In genomic region chr1:16172232-16172830, GRCh38 we compare ENCODE assay signal across 25 cellular contexts. TPM values are rescaled to one million over a fixed set of nuclear protein-coding genes. Genes with fewer than 3 reads are reported as not detected.
A peak's percentile ranks its signal among the peaks of the same experiment; 100 is the strongest.
DNase-seq lines count a peak whose midpoint lies in the region; ATAC-seq and TF ChIP-seq lines count a peak whose summit lies in the region.
"Had no signal": no experiment of that assay in that cellular context is flagged by ENCODE, and none has a peak within 500 bp of the region (broad histone marks: within the 10 kb centered on the region; RNA-seq: fewer than 3 reads in every experiment).

No MANE protein-coding gene starts in this region.

- DNase-seq in HCT116 (ENCODE audit: low read depth, low spot score) (no peak), SJSA1 (ENCODE audit: low read depth in 1 of 2, low spot score in 2 of 2) (no peak), foreskin keratinocyte (no peak), trophoblast cell (no peak), ACHN (no peak), DMS153 treated with DMSO at 0.1 percent for 48 hours (lab: John Stamatoyannopoulos, UW; ENCODE audit: unreplicated experiment) (no peak), adrenal gland (no peak)
- no peak for DNase-seq in activated CD4-positive, alpha-beta T cell treated with anti-CD3 and anti-CD28 coated beads, Interleukin-2, amount 10 ng/mL, durations not matched to agents 7 days and 5 days
- DNase-seq: activated CD4-positive, alpha-beta T cell treated with anti-CD3 and anti-CD28 coated beads, Interleukin-2, amount 10 ng/mL, durations not matched to agents 24 days and 14 days; CD4-positive, CD25-positive, alpha-beta regulatory T cell; GOT3; heart left ventricle; naive thymus-derived CD8-positive, alpha-beta T cell; NCI-H1694 treated with DMSO at 0.1 percent for 48 hours; NCI-H526; SK-N-SH; stimulated activated CD4-positive, alpha-beta T cell treated with anti-CD3 and anti-CD28 coated beads, Interleukin-4, amount 100 ng/mL, for 1 hour; stimulated activated naive CD4-positive, alpha-beta T cell; T-helper 2 cell; testis had no signal

- H3K79me1 ChIP-seq in trophoblast cell (ENCODE audit: low read length) = peaks cover 26% of the 10 kb centered on the region

- no peak overlapping the region for H4K12ac ChIP-seq in trophoblast cell (ENCODE audit: low read depth, low read length)

- H3K9me3 ChIP-seq in HCT116 (ENCODE audit: control insufficient read depth in 1 of 2, insufficient read depth in 1 of 2, low read depth in 1 of 2, low read length in 2 of 2) (no peaks in the 10 kb centered on the region), SJSA1 (replicated peaks) (no peaks in the 10 kb centered on the region), trophoblast cell (ENCODE audit: insufficient read depth, low read depth, low read length) (peaks cover 4% of the 10 kb centered on the region), adrenal gland (replicated peaks in 1 of 3) (no peaks in the 10 kb centered on the region)
- H3K9me3 ChIP-seq: heart left ventricle, pancreas, SK-N-SH, testis had no signal

- H3K4me3 ChIP-seq in HCT116 (replicated peaks in 1 of 2; ENCODE audit: low read depth in 1 of 2, low read length in 2 of 2) = no peak overlapping the region
- no peak overlapping the region for H3K4me3 ChIP-seq in SJSA1
- H3K4me3 ChIP-seq in trophoblast cell (ENCODE audit: low read depth, low read length) = no peak overlapping the region
- H3K4me3 ChIP-seq in adrenal gland = no peak overlapping the region
- H3K4me3 ChIP-seq: heart left ventricle, pancreas, testis had no signal

- H3K9ac ChIP-seq in HCT116 (ENCODE audit: low read length) = peak overlapping the region; percentile 71
- no peak overlapping the region for H3K9ac ChIP-seq in trophoblast cell (ENCODE audit: low read length)

- H3K27ac ChIP-seq in HCT116 (ENCODE audit: low read depth, low read length) (peak overlapping the region; percentile 95), SJSA1 (peak overlapping the region; percentile 92), foreskin keratinocyte (peak overlapping the region; percentile 20), trophoblast cell (ENCODE audit: low read depth, low read length) (no peak overlapping the region), adrenal gland (no peak overlapping the region)
- H3K27ac ChIP-seq: testis, VCaP had no signal

- H3K23ac ChIP-seq in trophoblast cell (ENCODE audit: low read length) = no peak overlapping the region

- TF ChIP-seq CTCF in HCT116 (IDR thresholded peaks at IDR 0.05 in 2 of 3, conservative IDR thresholded peaks at IDR 0.05 in 1 of 3; ENCODE audit: borderline replicate concordance in 1 of 3, insufficient read depth in 1 of 3, low read depth in 2 of 3, low read length in 2 of 3) (no peak), foreskin keratinocyte (conservative IDR thresholded peaks at IDR 0.05) (no peak), adrenal gland (IDR thresholded peaks at IDR 0.05) (no peak)

- peak overlapping the region; percentile 12 for H2BK12ac ChIP-seq in trophoblast cell (ENCODE audit: low read length)

- H3K18ac ChIP-seq in trophoblast cell (ENCODE audit: low read length) = no peak overlapping the region

- peak overlapping the region; percentile 5 for H2AK5ac ChIP-seq in trophoblast cell (ENCODE audit: low read length)

- no peak overlapping the region for H3K4ac ChIP-seq in trophoblast cell (ENCODE audit: low read depth, low read length)

- H3K27me3 Mint-ChIP-seq in activated CD4-positive, alpha-beta T cell treated with anti-CD3 and anti-CD28 coated beads, Interleukin-2, amount 10 ng/mL, durations not matched to agents 7 days and 5 days = peaks cover 12% of the 10 kb centered on the region
- H3K27me3 Mint-ChIP-seq: activated naive CD8-positive, alpha-beta T cell; activated T-helper 17 cell treated with anti-CD3 and anti-CD28 coated beads, Interleukin-2, amount 50 U/mL, for 72 hours; CD4-positive, CD25-positive, alpha-beta regulatory T cell had no signal

- H3K9me2 ChIP-seq in HCT116 (ENCODE audit: insufficient read depth) = no peaks in the 10 kb centered on the region
- H3K9me2 ChIP-seq: SK-N-SH had no signal

- H3K4me3 Mint-ChIP-seq in activated CD4-positive, alpha-beta T cell treated with anti-CD3 and anti-CD28 coated beads, Interleukin-2, amount 10 ng/mL, durations not matched to agents 7 days and 5 days = no peak overlapping the region
- H3K4me3 Mint-ChIP-seq: activated CD4-positive, alpha-beta T cell treated with anti-CD3 and anti-CD28 coated beads, Interleukin-2, amount 10 ng/mL, durations not matched to agents 24 days and 14 days; activated naive CD8-positive, alpha-beta T cell; activated T-helper 17 cell treated with anti-CD3 and anti-CD28 coated beads, Interleukin-2, amount 50 U/mL, for 72 hours; CD4-positive, CD25-positive, alpha-beta regulatory T cell; central memory CD8-positive, alpha-beta T cell; naive thymus-derived CD8-positive, alpha-beta T cell had no signal

- no peak for TF ChIP-seq RAD21 in HCT116 (IDR thresholded peaks at IDR 0.05; ENCODE audit: low read depth)

- H4K8ac ChIP-seq in trophoblast cell (ENCODE audit: low read depth, low read length) = no peak overlapping the region

- H3K9me3 Mint-ChIP-seq in activated CD4-positive, alpha-beta T cell treated with anti-CD3 and anti-CD28 coated beads, Interleukin-2, amount 10 ng/mL, durations not matched to agents 7 days and 5 days = no peaks in the 10 kb centered on the region
- H3K9me3 Mint-ChIP-seq: activated CD4-positive, alpha-beta T cell treated with anti-CD3 and anti-CD28 coated beads, Interleukin-2, amount 10 ng/mL, durations not matched to agents 24 days and 14 days; activated T-helper 17 cell treated with anti-CD3 and anti-CD28 coated beads, Interleukin-2, amount 50 U/mL, for 72 hours; CD4-positive, CD25-positive, alpha-beta regulatory T cell; central memory CD8-positive, alpha-beta T cell; naive thymus-derived CD8-positive, alpha-beta T cell had no signal

- RAD21 ChIA-PET in HCT116 (lab: Charles Lee; ENCODE audit: low non-redundant PET in 1 of 2, low total read pairs in 2 of 2, uncharacterized antibody in 2 of 2, unreplicated experiment in 2 of 2) = interaction anchor here in 1 of 2 experiments (1.1 kb wide), 1 partner anchor 9 kb away, joined by 3 read pairs; no protein-coding TSS in a partner anchor

- H4K20me1 ChIP-seq in HCT116 (ENCODE audit: insufficient read depth) = no peaks in the 10 kb centered on the region

- peak overlapping the region; percentile 71 for H3K14ac ChIP-seq in trophoblast cell (ENCODE audit: low read length)

- no CpG with 5 or more reads among the region's 15 CpGs for WGBS in trophoblast cell (ENCODE audit: extremely low coverage, insufficient coverage, insufficient read length)
- WGBS in adrenal gland, 4 donors = 91 to 98% (median 95%) methylated on average over 14 to 15 of the region's 15 CpGs

- H2BK120ac ChIP-seq in trophoblast cell (ENCODE audit: insufficient read depth, low read length, poor library complexity) = no peak overlapping the region

- intact Hi-C loops in HCT116 (cut with micrococcal nuclease) = no loop called here
- intact Hi-C loops in adrenal gland (cut with DNase I) = no loop called here

- H3K79me2 ChIP-seq in HCT116 (ENCODE audit: insufficient read depth, low read length) (no peaks in the 10 kb centered on the region), trophoblast cell (ENCODE audit: control insufficient read depth, insufficient read depth, low read length, poor library complexity) (peaks cover 4% of the 10 kb centered on the region)

- ATAC-seq in HCT116 = no peak
- ATAC-seq in foreskin keratinocyte = no peak
- ATAC-seq: activated T-helper 17 cell treated with anti-CD3 and anti-CD28 coated beads, Interleukin-2, amount 50 U/mL, for 72 hours; naive thymus-derived CD8-positive, alpha-beta T cell had no signal

- CTCF ChIA-PET in HCT116 (lab: Charles Lee) = no interaction called here
- CTCF ChIA-PET in activated CD4-positive, alpha-beta T cell treated with anti-CD3 and anti-CD28 coated beads, Interleukin-2, amount 10 ng/mL, durations not matched to agents 7 days and 5 days (lab: Charles Lee) = no interaction called here

- peak overlapping the region; percentile 71 for H3K4me2 ChIP-seq in HCT116 (ENCODE audit: low read length)
- no peak overlapping the region for H3K4me2 ChIP-seq in trophoblast cell (ENCODE audit: low read length)

- in situ Hi-C loops in ACHN (cut with HindIII; ENCODE audit: low pct_ligation_motif_present, low pct_unique_long_range_greater_than_20kb, low sequenced_read_pairs) = no loop called here

- H2AFZ ChIP-seq in HCT116 (ENCODE audit: low read depth, low read length, poor library complexity, severe bottlenecking) = no peak overlapping the region
- no peak overlapping the region for H2AFZ ChIP-seq in trophoblast cell (ENCODE audit: insufficient read depth, low read length, poor library complexity)

- no peak overlapping the region for H3K27ac Mint-ChIP-seq in activated CD4-positive, alpha-beta T cell treated with anti-CD3 and anti-CD28 coated beads, Interleukin-2, amount 10 ng/mL, durations not matched to agents 7 days and 5 days
- H3K27ac Mint-ChIP-seq: activated CD4-positive, alpha-beta T cell treated with anti-CD3 and anti-CD28 coated beads, Interleukin-2, amount 10 ng/mL, durations not matched to agents 24 days and 14 days; activated naive CD8-positive, alpha-beta T cell; activated T-helper 17 cell treated with anti-CD3 and anti-CD28 coated beads, Interleukin-2, amount 50 U/mL, for 72 hours; CD4-positive, CD25-positive, alpha-beta regulatory T cell; naive thymus-derived CD8-positive, alpha-beta T cell had no signal

- TF ChIP-seq POLR2A in HCT116 (IDR thresholded peaks at IDR 0.05; ENCODE audit: borderline replicate concordance, extremely low read depth, insufficient read depth, insufficient read length) (no peak), adrenal gland (IDR thresholded peaks at IDR 0.05) (no peak)

- H2BK5ac ChIP-seq in trophoblast cell (ENCODE audit: low read depth, low read length, poor library complexity) = no peak overlapping the region

- H4K91ac ChIP-seq in trophoblast cell (ENCODE audit: low read depth, low read length) = peak overlapping the region; percentile 22

- H3K4me1 Mint-ChIP-seq in activated CD4-positive, alpha-beta T cell treated with anti-CD3 and anti-CD28 coated beads, Interleukin-2, amount 10 ng/mL, durations not matched to agents 7 days and 5 days = peaks cover 15% of the 10 kb centered on the region

- H3K36me3 ChIP-seq in HCT116 (ENCODE audit: control insufficient read depth in 1 of 2, insufficient read depth in 2 of 2, low read length in 2 of 2) (no peaks in the 10 kb centered on the region), SJSA1 (no peaks in the 10 kb centered on the region), trophoblast cell (ENCODE audit: control insufficient read depth in 1 of 2, insufficient read depth in 2 of 2, low read length in 2 of 2) (no peaks in the 10 kb centered on the region), adrenal gland (replicated peaks in 1 of 2) (no peaks in the 10 kb centered on the region)
- H3K36me3 ChIP-seq: heart left ventricle, pancreas had no signal

- no peaks in the 10 kb centered on the region for H3K27me3 ChIP-seq in HCT116 (ENCODE audit: insufficient read depth, low read length)
- H3K27me3 ChIP-seq in SJSA1 (replicated peaks) = no peaks in the 10 kb centered on the region
- no peaks in the 10 kb centered on the region for H3K27me3 ChIP-seq in foreskin keratinocyte
- no peaks in the 10 kb centered on the region for H3K27me3 ChIP-seq in trophoblast cell (ENCODE audit: insufficient read depth, low read length)
- H3K27me3 ChIP-seq in adrenal gland = no peaks in the 10 kb centered on the region
- H3K27me3 ChIP-seq: pancreas, testis had no signal

- H3K36me3 Mint-ChIP-seq in activated CD4-positive, alpha-beta T cell treated with anti-CD3 and anti-CD28 coated beads, Interleukin-2, amount 10 ng/mL, durations not matched to agents 7 days and 5 days (ENCODE audit: low read depth) = no peaks in the 10 kb centered on the region
- H3K36me3 Mint-ChIP-seq: activated naive CD8-positive, alpha-beta T cell; CD4-positive, CD25-positive, alpha-beta regulatory T cell; naive thymus-derived CD8-positive, alpha-beta T cell had no signal

- no TSS peak for BruUV-seq in HCT116 (replicated peaks; lab: Mats Ljungman, UMichigan)

- H3K4me1 ChIP-seq in HCT116 (ENCODE audit: control insufficient read depth in 1 of 2, insufficient read depth in 2 of 2, low read length in 2 of 2) (peaks cover 77 to 100% of the 10 kb centered on the region in 2 experiments), SJSA1 (replicated peaks) (peaks cover 52% of the 10 kb centered on the region), foreskin keratinocyte (peaks cover 34% of the 10 kb centered on the region), trophoblast cell (ENCODE audit: control insufficient read depth in 1 of 2, insufficient read depth in 2 of 2, low read length in 2 of 2) (peaks cover 22 to 39% of the 10 kb centered on the region in 2 experiments), adrenal gland (replicated peaks in 1 of 2) (peaks cover 35 to 54% of the 10 kb centered on the region in 2 donors)

- POLR2A ChIA-PET in HCT116 (lab: Charles Lee) = interaction anchor here (1.1 to 3.9 kb wide), 6 partner anchors 9 to 99 kb away, joined by 3 to 30 read pairs (median 3); partner anchors contain the start of gene FAM131C
- POLR2A ChIA-PET in activated CD4-positive, alpha-beta T cell treated with anti-CD3 and anti-CD28 coated beads, Interleukin-2, amount 10 ng/mL, durations not matched to agents 7 days and 5 days (lab: Charles Lee) = no interaction called here

RNA-seq across cellular contexts. Expression of gene EPHA2, which starts 16.5 kb away (rescaled TPM):
- total RNA-seq in HCT116 (2021; ENCODE audit: unreplicated experiment) (164 TPM), foreskin keratinocyte (138 and 139 TPM in 2 replicates), adrenal gland (10 to 100 TPM; 11.8 to 49.5 (median 19.2) TPM)
- polyA plus RNA-seq in HCT116 (2012) = 167 and 209 TPM in 2 replicates
- 44.0 and 51.0 TPM in 2 replicates for total RNA-seq in SJSA1 (2014; rRNA removed; shearing (Covaris generic))
- polyA plus RNA-seq in foreskin keratinocyte (70.5 and 77.6 TPM in 2 replicates), adrenal gland (10 to 100 TPM in 2 of 3 donors, 1 to 10 TPM in 1; 2.7 to 15.3 (median 11.5) TPM)
- 27.6 and 30.3 TPM in 2 replicates for polyA plus RNA-seq in trophoblast cell (2013)
- not detected for total RNA-seq in activated CD4-positive, alpha-beta T cell treated with anti-CD3 and anti-CD28 coated beads, Interleukin-2, amount 10 ng/mL, durations not matched to agents 7 days and 5 days
- total RNA-seq: activated CD4-positive, alpha-beta T cell treated with anti-CD3 and anti-CD28 coated beads, Interleukin-2, amount 10 ng/mL, durations not matched to agents 24 days and 14 days; CD4-positive, CD25-positive, alpha-beta regulatory T cell; naive thymus-derived CD8-positive, alpha-beta T cell had no signal
- polyA plus RNA-seq: CD4-positive, CD25-positive, alpha-beta regulatory T cell; naive thymus-derived CD8-positive, alpha-beta T cell had no signal

RNA-seq across cellular contexts. Expression of gene ARHGEF19, which starts 40.1 kb away (rescaled TPM):
- total RNA-seq in HCT116 (2021; ENCODE audit: unreplicated experiment) = 59.7 TPM
- polyA plus RNA-seq in HCT116 (2012) = 47.5 and 50.2 TPM in 2 replicates
- 3.8 and 10.7 TPM in 2 replicates for total RNA-seq in SJSA1 (2014; rRNA removed; shearing (Covaris generic))
- total RNA-seq in foreskin keratinocyte = 10.7 and 15.3 TPM in 2 replicates
- 11.1 and 13.9 TPM in 2 replicates for polyA plus RNA-seq in foreskin keratinocyte
- polyA plus RNA-seq in trophoblast cell (2013) = 10.9 and 12.8 TPM in 2 replicates
- 10 to 100 TPM; 10.7 to 12.1 TPM for total RNA-seq in activated CD4-positive, alpha-beta T cell treated with anti-CD3 and anti-CD28 coated beads, Interleukin-2, amount 10 ng/mL, durations not matched to agents 7 days and 5 days
- total RNA-seq in adrenal gland = 10 to 100 TPM; 11.4 to 46.2 (median 23.8) TPM
- 10 to 100 TPM; 19.1 to 28.2 (median 19.1) TPM for polyA plus RNA-seq in adrenal gland

Comparison
In these comparisons a context has a peak if more than half of its experiments do, and no peak if none do; other contexts are left out.
1. H3K27ac ChIP-seq: peak in HCT116 (single experiment), SJSA1 (single experiment) and foreskin keratinocyte (single experiment); none in trophoblast cell (single experiment) and adrenal gland (0 of 5).
2. RNA of gene EPHA2, which starts 16.5 kb away (total RNA-seq): 164 TPM in HCT116 (single experiment), 138 to 139 TPM in foreskin keratinocyte, 44.0 to 51.0 TPM in SJSA1 and 11.8 to 49.5 TPM in adrenal gland; not detected in activated CD4-positive, alpha-beta T cell treated with anti-CD3 and anti-CD28 coated beads, Interleukin-2, amount 10 ng/mL, durations not matched to agents 7 days and 5 days; every median in the first group is over 10 times any median in the second.